ENCODE assay signal across 8 cellular contexts in genomic region chr17:1399366-1399678, GRCh38. TPM values are rescaled to one million over a fixed set of nuclear protein-coding genes. Genes with fewer than 3 reads are reported as not detected.
A peak's percentile ranks its signal among the peaks of the same experiment; 100 is the strongest.
DNase-seq lines count a peak whose midpoint lies in the region; ATAC-seq and TF ChIP-seq lines count a peak whose summit lies in the region.

No MANE protein-coding gene starts in this region.

- H3K4me1 Mint-ChIP-seq in T-helper 17 cell (peaks cover 21% of the 10 kb centered on the region), neural progenitor cell (peaks cover 26% of the 10 kb centered on the region)

- H3K9me3 ChIP-seq in DOHH2 (ENCODE audit: control insufficient read depth, insufficient read depth, low read length) (no peaks in the 10 kb centered on the region), T-helper 17 cell (ENCODE audit: control insufficient read depth, low read length, poor library complexity, severe bottlenecking) (peaks cover 2% of the 10 kb centered on the region), neural progenitor cell (ENCODE audit: low read depth) (no peaks in the 10 kb centered on the region)

- TF ChIP-seq CTCF in DOHH2 (IDR thresholded peaks at IDR 0.05; ENCODE audit: low read depth, low read length, poor library complexity, severe bottlenecking) (no peak), neural progenitor cell (IDR thresholded peaks at IDR 0.05) (no peak)

- H3K79me2 ChIP-seq in DOHH2 (ENCODE audit: control insufficient read depth, low read length) (peaks cover 57% of the 10 kb centered on the region), neural progenitor cell (ENCODE audit: low read depth) (peaks cover 69% of the 10 kb centered on the region)

- peak; percentile 19 for ATAC-seq in HG02571 (IDR thresholded peaks at IDR 0.05; ENCODE audit: unreplicated experiment)
- peak; percentile 34 for ATAC-seq in T-helper 17 cell
- peak; percentile 50 for ATAC-seq in esophagus mucosa
- ATAC-seq in HG03565 (IDR thresholded peaks at IDR 0.05; ENCODE audit: unreplicated experiment): no peak

- peak overlapping the region; percentile 87 for H3K4me2 ChIP-seq in DOHH2 (ENCODE audit: low read length)
- H3K4me2 ChIP-seq in neural progenitor cell: peak overlapping the region; percentile 79

- H3K36me3 Mint-ChIP-seq in T-helper 17 cell (ENCODE audit: low read depth) (peaks cover 9% of the 10 kb centered on the region), neural progenitor cell (peaks cover 27% of the 10 kb centered on the region)

- H4K20me1 ChIP-seq in DOHH2 (ENCODE audit: control insufficient read depth, insufficient read depth, low read depth, low read length) (peaks cover 27% of the 10 kb centered on the region), neural progenitor cell (ENCODE audit: low read depth) (peaks cover 48% of the 10 kb centered on the region)

- peak overlapping the region; percentile 99 for H3K9ac ChIP-seq in neural progenitor cell

- H3K4me1 ChIP-seq in DOHH2 (ENCODE audit: control insufficient read depth, low read length) (peaks cover 39% of the 10 kb centered on the region), neural progenitor cell (peaks cover 15% of the 10 kb centered on the region)

- H3K27ac Mint-ChIP-seq in T-helper 17 cell: peak overlapping the region; percentile 98
- H3K27ac Mint-ChIP-seq in neural progenitor cell: peak overlapping the region; percentile 100

- H3K9me2 ChIP-seq in DOHH2 (replicated peaks; ENCODE audit: control insufficient read depth, low read length): no peaks in the 10 kb centered on the region

- H3K4me3 Mint-ChIP-seq in T-helper 17 cell (peak overlapping the region; percentile 100), neural progenitor cell (peak overlapping the region; percentile 100)

- H3F3A ChIP-seq in DOHH2 (ENCODE audit: control insufficient read depth, insufficient read depth): no peaks in the 10 kb centered on the region
- H3F3A ChIP-seq in neural progenitor cell (ENCODE audit: low read depth): peaks cover 19% of the 10 kb centered on the region

- H3K9me3 Mint-ChIP-seq in neural progenitor cell: peaks cover 6% of the 10 kb centered on the region

- H3K27me3 Mint-ChIP-seq in T-helper 17 cell (no peaks in the 10 kb centered on the region), neural progenitor cell (ENCODE audit: insufficient read depth, low read depth) (peaks cover 9% of the 10 kb centered on the region)

- peak in 1 of 3 donors; percentile 44 for DNase-seq in T-helper 17 cell
- DNase-seq in neural progenitor cell (ENCODE audit: low spot score): no peak
- DNase-seq in NCI-H146 (lab: John Stamatoyannopoulos, UW): no peak
- no peak for DNase-seq in COLO829 (ENCODE audit: low spot score)

- peak overlapping the region; percentile 91 for H3K4me3 ChIP-seq in DOHH2 (ENCODE audit: low read length)
- H3K4me3 ChIP-seq in neural progenitor cell: peak overlapping the region; percentile 81

- H3K36me3 ChIP-seq in DOHH2 (ENCODE audit: control insufficient read depth, low read length) (peaks cover 44% of the 10 kb centered on the region), neural progenitor cell (no peaks in the 10 kb centered on the region)

- H2AFZ ChIP-seq in neural progenitor cell (replicated peaks): no peak overlapping the region

- peak overlapping the region; percentile 81 for H3K27ac ChIP-seq in DOHH2 (ENCODE audit: low read depth, low read length)
- H3K27ac ChIP-seq in neural progenitor cell: peak overlapping the region; percentile 99

- H3K27me3 ChIP-seq in DOHH2 (ENCODE audit: control insufficient read depth, low read length) (no peaks in the 10 kb centered on the region), neural progenitor cell (no peaks in the 10 kb centered on the region)

RNA-seq across cellular contexts. Expression of gene YWHAE, which starts 0.7 kb away (rescaled TPM):
- total RNA-seq in T-helper 17 cell: 100 to 1,000 TPM; 142 to 146 TPM
- total RNA-seq in esophagus mucosa: 483 TPM
- 1,602 and 2,181 TPM in 2 replicates for total RNA-seq in neural progenitor cell (ENCODE audit: low replicate concordance)

RNA-seq across cellular contexts. Expression of gene CRK, which starts 56.7 kb away (rescaled TPM):
- total RNA-seq in T-helper 17 cell (10 to 100 TPM; 14.8 to 17.4 TPM), esophagus mucosa (42.2 TPM), neural progenitor cell (ENCODE audit: low replicate concordance) (52.2 and 59.6 TPM in 2 replicates)
